ENCODE assay signal across 24 cellular contexts in genomic region chr3:136512391-136512790, GRCh38.
DNase-seq lines count a peak whose midpoint lies in the region; ATAC-seq and TF ChIP-seq lines count a peak whose summit lies in the region.
"Had no signal": no experiment of that assay in that cellular context is flagged by ENCODE, and none has a peak within 500 bp of the region (broad histone marks: within the 10 kb centered on the region; RNA-seq: fewer than 3 reads in every experiment).

No MANE protein-coding gene starts in this region.

- H3K27me3 ChIP-seq in adrenal gland: no peaks in the 10 kb centered on the region
- H3K27me3 ChIP-seq: pancreas, tibial nerve had no signal

- 71 to 89% (median 86%) methylated on average over 1 of the region's 1 CpG for WGBS in adrenal gland, 4 donors

- intact Hi-C loops in sciatic nerve (cut with DNase I) (no loop called here), adrenal gland (cut with DNase I) (no loop called here)

- DNase-seq in AG09309 (ENCODE audit: low read depth) (peak; percentile 61), HS-5 (ENCODE audit: low read depth) (peak; percentile 2), fibroblast of gingiva (ENCODE audit: low read depth) (peak; percentile 88), sciatic nerve (ENCODE audit: low spot score) (no peak), adrenal gland (no peak), NCI-H526 treated with DMSO at 0.1 percent for 48 hours (lab: John Stamatoyannopoulos, UW) (no peak)
- DNase-seq in activated naive CD4-positive, alpha-beta T cell (lab: John Stamatoyannopoulos, UW): no peak
- DNase-seq: activated B cell treated with CpG ODN at 0.5 μM for 24 hours; activated CD4-positive, alpha-beta T cell treated with anti-CD3 and anti-CD28 coated beads, Interleukin-2, amount 50 U/mL, for 4 hours; activated CD8-positive, alpha-beta memory T cell treated with anti-CD3 and anti-CD28 coated beads, Interleukin-2, amount 50 U/mL, for 4 hours; CD4-positive, alpha-beta memory T cell; effector CD4-positive, alpha-beta T cell; mucosa of descending colon; MV-4-11; NCI-H1694; NCI-H510A; pancreas; right cardiac atrium; SIG-M5; stimulated activated CD4-positive, alpha-beta T cell treated with anti-CD3 and anti-CD28 coated beads, Interleukin-4, amount 100 ng/mL, for 4 hours; stimulated activated naive CD8-positive, alpha-beta T cell treated with anti-CD3 and anti-CD28 coated beads, Interleukin-15, Interleukin-2, amounts not matched to agents 100 U/mL and 50 U/mL, for 24 hours had no signal

- TF ChIP-seq POLR2A in adrenal gland (IDR thresholded peaks at IDR 0.05): no peak

- ATAC-seq in sciatic nerve (peak; percentile 83), HG02885 (IDR thresholded peaks at IDR 0.05; ENCODE audit: poor library complexity, unreplicated experiment) (no peak)
- ATAC-seq: mucosa of descending colon; Panc1; pancreas; right cardiac atrium; stimulated activated naive CD8-positive, alpha-beta T cell treated with anti-CD3 and anti-CD28 coated beads, Interleukin-15, Interleukin-2, amounts not matched to agents 100 U/mL and 50 U/mL, for 24 hours had no signal

- no peak overlapping the region for H3K27ac ChIP-seq in adrenal gland
- H3K27ac ChIP-seq: pancreas had no signal

- H3K4me3 ChIP-seq in AG09309 (ENCODE audit: control insufficient read depth, low read depth, low read length) (no peak overlapping the region), adrenal gland (no peak overlapping the region)
- H3K4me3 ChIP-seq: mucosa of descending colon, pancreas, tibial nerve had no signal

- H3K9me3 ChIP-seq in adrenal gland (replicated peaks in 1 of 3): no peaks in the 10 kb centered on the region
- H3K9me3 ChIP-seq: mucosa of descending colon, pancreas, tibial nerve had no signal

- TF ChIP-seq CTCF in AG09309 (IDR thresholded peaks at IDR 0.05; ENCODE audit: control insufficient read depth, insufficient read depth, low read depth, low read length, missing control alignments) (no peak), adrenal gland (IDR thresholded peaks at IDR 0.05) (no peak)

- peaks cover 14 to 24% of the 10 kb centered on the region in 2 donors for H3K4me1 ChIP-seq in adrenal gland (replicated peaks in 1 of 2)

- no peaks in the 10 kb centered on the region for H3K36me3 ChIP-seq in adrenal gland (replicated peaks in 1 of 2)
- H3K36me3 ChIP-seq: pancreas had no signal

Comparison
In these comparisons a context has a peak if more than half of its experiments do, and no peak if none do; other contexts are left out.
1. DNase-seq: peak in AG09309 (single experiment), HS-5 (single experiment) and fibroblast of gingiva (single experiment); none in sciatic nerve (single experiment), adrenal gland (0 of 7), NCI-H526 treated with DMSO at 0.1 percent for 48 hours (single experiment) and activated naive CD4-positive, alpha-beta T cell (0 of 4).